Comparison of ENCODE assay signal across 2 cellular contexts in genomic region chr4:114563536-114564315, GRCh38.
TF ChIP-seq lines count a peak whose summit lies in the region.

No MANE protein-coding gene starts in this region.

TF ChIP-seq in WTC11, 78 proteins besides CTCF, POLR2A, EP300 and RAD21 (continued from another document):
- TF ChIP-seq NR1H2 (CRISPR knock-in tag; IDR thresholded peaks at IDR 0.05) (no peak), E2F4 (CRISPR knock-in tag; IDR thresholded peaks at IDR 0.05; ENCODE audit: borderline replicate concordance, low read depth) (no peak), PRRX2 (CRISPR knock-in tag; IDR thresholded peaks at IDR 0.05) (no peak), ZNF317 (CRISPR knock-in tag; IDR thresholded peaks at IDR 0.05; ENCODE audit: borderline replicate concordance, low read depth) (no peak), FOXP1 (CRISPR knock-in tag; IDR thresholded peaks at IDR 0.05; ENCODE audit: borderline replicate concordance) (no peak), FOXK1 (CRISPR knock-in tag; IDR thresholded peaks at IDR 0.05) (no peak), JAZF1 (CRISPR knock-in tag; IDR thresholded peaks at IDR 0.05) (no peak), AFF4 (CRISPR knock-in tag; IDR thresholded peaks at IDR 0.05; ENCODE audit: borderline replicate concordance) (no peak), EMX1 (CRISPR knock-in tag; IDR thresholded peaks at IDR 0.05) (no peak)

TF ChIP-seq in SK-N-SH, 30 proteins besides CTCF, POLR2A, EP300 and RAD21 (continued from another document):
- TF ChIP-seq PBX3 (IDR thresholded peaks at IDR 0.05) = no peak
- no peak for TF ChIP-seq RXRA (IDR thresholded peaks at IDR 0.05; ENCODE audit: borderline replicate concordance, low read depth)
- TF ChIP-seq GATA2 (CRISPR knock-in tag; IDR thresholded peaks at IDR 0.05) = no peak
- TF ChIP-seq FOXJ3 (CRISPR knock-in tag; IDR thresholded peaks at IDR 0.05) = no peak
- no peak for TF ChIP-seq JUND (IDR thresholded peaks at IDR 0.05)
- no peak for TF ChIP-seq TAF1 (IDR thresholded peaks at IDR 0.05; ENCODE audit: borderline replicate concordance, low read depth, low read length)
- TF ChIP-seq REST (IDR thresholded peaks at IDR 0.05; ENCODE audit: low read depth, low read length) = no peak
- no peak for TF ChIP-seq RFX5 (IDR thresholded peaks at IDR 0.05; ENCODE audit: low read length)
- no peak for TF ChIP-seq TEAD4 (IDR thresholded peaks at IDR 0.05; ENCODE audit: borderline replicate concordance, insufficient read depth)
- no peak for TF ChIP-seq YY1 (IDR thresholded peaks at IDR 0.05; ENCODE audit: low read depth)
- no peak for TF ChIP-seq ZBTB33 (IDR thresholded peaks at IDR 0.05; ENCODE audit: borderline replicate concordance, low read depth)
- no peak for TF ChIP-seq USF1 (IDR thresholded peaks at IDR 0.05; ENCODE audit: borderline replicate concordance, low read depth)
- TF ChIP-seq FOSL2 (IDR thresholded peaks at IDR 0.05; ENCODE audit: borderline replicate concordance, low read depth) = no peak
